Comparison of ENCODE assay signal across 22 cellular contexts in genomic region chr17:65967372-65967771, GRCh38.
DNase-seq lines count a peak whose midpoint lies in the region; ATAC-seq, FAIRE-seq and TF ChIP-seq lines count a peak whose summit lies in the region.
"Had no signal": no experiment of that assay in that cellular context is flagged by ENCODE, and none has a peak within 500 bp of the region (broad histone marks: within the 10 kb centered on the region; RNA-seq: fewer than 3 reads in every experiment).

No MANE protein-coding gene starts in this region.

- H3K18ac ChIP-seq in IMR-90 (ENCODE audit: low read depth, low read length): no peak overlapping the region

- no peaks in the 10 kb centered on the region for H3K9me2 ChIP-seq in SK-N-SH

- no peak for TF ChIP-seq CTCF in A549 (IDR thresholded peaks at IDR 0.05)
- TF ChIP-seq CTCF in IMR-90 (conservative IDR thresholded peaks at IDR 0.05; ENCODE audit: low read depth, low read length): no peak
- TF ChIP-seq CTCF in SK-N-SH (IDR thresholded peaks at IDR 0.05): no peak

- TF ChIP-seq POLR2A in A549 (IDR thresholded peaks at IDR 0.05; ENCODE audit: low read length): no peak
- no peak for TF ChIP-seq POLR2A in IMR-90 (IDR thresholded peaks at IDR 0.05; ENCODE audit: low read depth, low read length)

- no peak overlapping the region for H2BK15ac ChIP-seq in IMR-90 (ENCODE audit: low read depth, low read length)

- dilution Hi-C loops in IMR-90 (cut with HindIII; ENCODE audit: low sequenced_read_pairs, unreplicated experiment): no loop called here

- POLR2A ChIA-PET in A549 (lab: Yijun Ruan, JAX) (no interaction called here), IMR-90 (lab: Charles Lee; ENCODE audit: unreplicated experiment) (no interaction called here), SK-N-SH (lab: Yijun Ruan, JAX) (no interaction called here)

- CTCF ChIA-PET in A549 (lab: Yijun Ruan, JAX): interaction anchor here (1.5 kb wide), 1 partner anchor 9 kb away, joined by 3 read pairs; no protein-coding TSS in a partner anchor
- CTCF ChIA-PET in IMR-90 (lab: Yijun Ruan, JAX): interaction anchor here (0.5 kb wide), 1 partner anchor 73 kb away, joined by 3 read pairs; no protein-coding TSS in a partner anchor
- CTCF ChIA-PET in SK-N-SH (lab: Yijun Ruan, JAX): interaction anchor here (0.6 to 1.8 kb wide), 2 partner anchors 20 to 26 kb away, joined by 3 to 6 read pairs; no protein-coding TSS in a partner anchor

- H4K20me1 ChIP-seq in IMR-90 (ENCODE audit: insufficient read depth, low read length): no peaks in the 10 kb centered on the region
- no peaks in the 10 kb centered on the region for H4K20me1 ChIP-seq in SK-N-SH (ENCODE audit: insufficient read depth)
- H4K20me1 ChIP-seq: BLaER1 treated with 17β-estradiol and CSF1 and Interleukin-3, amounts not matched to agents 10 nM and 100 nM had no signal

- H3K4me2 ChIP-seq in A549 (no peak overlapping the region), IMR-90 (ENCODE audit: low read depth, low read length) (no peak overlapping the region), SK-N-SH (no peak overlapping the region)
- H3K4me2 ChIP-seq: BLaER1 treated with 17β-estradiol and CSF1 and Interleukin-3, amounts not matched to agents 10 nM and 100 nM; GM23338 had no signal

- no peak for TF ChIP-seq RAD21 in A549 (conservative IDR thresholded peaks at IDR 0.05 in 1 of 2, IDR thresholded peaks at IDR 0.05 in 1 of 2)
- no peak for TF ChIP-seq RAD21 in IMR-90 (IDR thresholded peaks at IDR 0.05; ENCODE audit: low read length)
- TF ChIP-seq RAD21 in SK-N-SH (IDR thresholded peaks at IDR 0.05; ENCODE audit: low read length): no peak

- WGBS in A549 (ENCODE audit: missing lambda C conversion rate): 91% methylated on average over 2 of the region's 2 CpGs
- no CpG with 5 or more reads among the region's 2 CpGs for WGBS in IMR-90 (ENCODE audit: extremely low coverage in 2 of 2, insufficient read length in 1 of 2), 2 experiments
- WGBS in SK-N-SH (ENCODE audit: low lambda C conversion rate): 94% methylated on average over 2 of the region's 2 CpGs

- H3K79me1 ChIP-seq in IMR-90 (ENCODE audit: low read depth in 1 of 2, low read length in 2 of 2): no peaks in the 10 kb centered on the region

- H2AK5ac ChIP-seq in IMR-90 (ENCODE audit: low read depth, low read length): no peak overlapping the region

- H4K91ac ChIP-seq in IMR-90 (ENCODE audit: insufficient read depth, low read depth, low read length): no peak overlapping the region

- no peak overlapping the region for H2AFZ ChIP-seq in IMR-90 (replicated peaks; ENCODE audit: low read length, poor library complexity)
- no peak overlapping the region for H2AFZ ChIP-seq in SK-N-SH (ENCODE audit: low read depth)
- H2AFZ ChIP-seq: GM23338 had no signal

- no peaks in the 10 kb centered on the region for H3K9me1 ChIP-seq in IMR-90 (ENCODE audit: insufficient read depth, low read length)

- no peak overlapping the region for H3K14ac ChIP-seq in IMR-90 (replicated peaks; ENCODE audit: low read depth, low read length)

- H3K4me1 ChIP-seq in A549: no peaks in the 10 kb centered on the region
- H3K4me1 ChIP-seq in IMR-90 (ENCODE audit: control insufficient read depth, insufficient read depth, low read length): no peaks in the 10 kb centered on the region
- H3K4me1 ChIP-seq in SK-N-SH (ENCODE audit: control insufficient read depth in 1 of 2, insufficient read depth in 2 of 2, low read depth in 1 of 2, low read length in 1 of 2): peaks cover 0 to 2% of the 10 kb centered on the region in 2 experiments; a peak in 1 of 4 replicates
- H3K4me1 ChIP-seq: BE2C; BLaER1 treated with 17β-estradiol and CSF1 and Interleukin-3, amounts not matched to agents 10 nM and 100 nM had no signal

- H3K4me3 ChIP-seq in A549 (no peak overlapping the region), IMR-90 (ENCODE audit: insufficient read depth, low read depth, low read length) (no peak overlapping the region), SK-N-SH (ENCODE audit: low read depth in 2 of 2, low read length in 1 of 2) (no peak overlapping the region)
- H3K4me3 ChIP-seq: BLaER1 treated with 17β-estradiol and CSF1 and Interleukin-3, amounts not matched to agents 10 nM and 100 nM; GM23338 had no signal

- DNase-seq in A549 (ENCODE audit: low read depth in 1 of 2, low spot score in 1 of 2) (no peak), IMR-90 (no peak), frontal cortex (ENCODE audit: low spot score in 2 of 2) (no peak), LoVo (ENCODE audit: low spot score) (no peak), SK-N-SH (no peak)
- no peak for DNase-seq in activated CD8-positive, alpha-beta memory T cell treated with anti-CD3 and anti-CD28 coated beads, Interleukin-2, amount 50 U/mL, for 4 hours
- DNase-seq: ACHN; AML-193; BE2C; CD4-positive, alpha-beta T cell; CD8-positive, alpha-beta memory T cell; DMS 273 treated with DMSO at 0.1 percent for 48 hours; DMS79; EL; GF-D8; H9 had no signal

- intact Hi-C loops in IMR-90 (cut with micrococcal nuclease): no loop called here

- no peaks in the 10 kb centered on the region for H3K79me2 ChIP-seq in SK-N-SH (ENCODE audit: insufficient read depth)

- no peak overlapping the region for H3K4ac ChIP-seq in IMR-90 (ENCODE audit: low read depth, low read length)

- H3K9ac ChIP-seq in IMR-90 (ENCODE audit: low read depth, low read length) (no peak overlapping the region), SK-N-SH (no peak overlapping the region)
- H3K9ac ChIP-seq: BLaER1 treated with 17β-estradiol and CSF1 and Interleukin-3, amounts not matched to agents 10 nM and 100 nM had no signal

- peak; percentile 36 for FAIRE-seq in A549 (lab: Jason Lieb, UNC)
- FAIRE-seq in frontal cortex (lab: Jason Lieb, UNC): peak; percentile 33
- FAIRE-seq: D721Med, GM12891, GM18507 had no signal

- H2BK5ac ChIP-seq in IMR-90 (ENCODE audit: low read depth, low read length, poor library complexity, severe bottlenecking): no peak overlapping the region

- no peak for TF ChIP-seq EP300 in A549 (IDR thresholded peaks at IDR 0.05)
- TF ChIP-seq EP300 in SK-N-SH (IDR thresholded peaks at IDR 0.05; ENCODE audit: borderline replicate concordance in 1 of 2, low read depth in 1 of 2, low read length in 1 of 2): no peak

- H4K5ac ChIP-seq in IMR-90 (ENCODE audit: low read depth, low read length): no peak overlapping the region

- H2AK9ac ChIP-seq in IMR-90 (replicated peaks; ENCODE audit: low read depth, low read length, poor library complexity): no peak overlapping the region

- H2BK120ac ChIP-seq in IMR-90 (ENCODE audit: low read depth, low read length): no peak overlapping the region

- H4K8ac ChIP-seq in IMR-90 (ENCODE audit: low read depth in 2 of 2, low read length in 2 of 2): no peak overlapping the region

- in situ Hi-C loops in IMR-90 (cut with MboI; ENCODE audit: low sequenced_read_pairs): no loop called here

- H3F3A ChIP-seq in SK-N-SH (replicated peaks; ENCODE audit: insufficient read depth): peaks cover 31% of the 10 kb centered on the region

- H3K36me3 ChIP-seq in IMR-90 (ENCODE audit: control insufficient read depth, insufficient read depth, low read length): no peaks in the 10 kb centered on the region
- no peaks in the 10 kb centered on the region for H3K36me3 ChIP-seq in SK-N-SH (replicated peaks in 1 of 2; ENCODE audit: control insufficient read depth in 1 of 2, insufficient read depth in 2 of 2, low read length in 1 of 2)
- H3K36me3 ChIP-seq: BE2C; BLaER1 treated with 17β-estradiol and CSF1 and Interleukin-3, amounts not matched to agents 10 nM and 100 nM had no signal

- H3K56ac ChIP-seq in IMR-90 (ENCODE audit: extremely low read depth, insufficient read depth, low read length): no peak overlapping the region

- H3K27me3 ChIP-seq in IMR-90 (ENCODE audit: control insufficient read depth, insufficient read depth, low read length) (no peaks in the 10 kb centered on the region), SK-N-SH (ENCODE audit: insufficient read depth) (no peaks in the 10 kb centered on the region)
- H3K27me3 ChIP-seq: BE2C; BLaER1 treated with 17β-estradiol and CSF1 and Interleukin-3, amounts not matched to agents 10 nM and 100 nM had no signal

- H3K23ac ChIP-seq in IMR-90 (ENCODE audit: low read depth, low read length): no peak overlapping the region

- no peak overlapping the region for H2BK20ac ChIP-seq in IMR-90 (ENCODE audit: low read depth, low read length)

- ATAC-seq in A549 (no peak), IMR-90 (ENCODE audit: low read depth) (no peak)
- ATAC-seq: GM23338, HCT116 had no signal

- no TSS peak for BruUV-seq in IMR-90 (replicated peaks; lab: Mats Ljungman, UMichigan)

- no peak overlapping the region for H3K27ac ChIP-seq in A549
- no peak overlapping the region for H3K27ac ChIP-seq in IMR-90 (ENCODE audit: insufficient read depth, low read length)
- H3K27ac ChIP-seq in SK-N-SH (ENCODE audit: low read depth in 2 of 2, low read length in 1 of 2): no peak overlapping the region
- H3K27ac ChIP-seq: BLaER1 treated with 17β-estradiol and CSF1 and Interleukin-3, amounts not matched to agents 10 nM and 100 nM had no signal

- H3K9me3 ChIP-seq in A549: peaks cover 12% of the 10 kb centered on the region; the same call in 1 of the 3 replicates
- H3K9me3 ChIP-seq in IMR-90 (ENCODE audit: control insufficient read depth, insufficient read depth, low read length): no peaks in the 10 kb centered on the region
- H3K9me3 ChIP-seq in SK-N-SH: peaks cover 4% of the 10 kb centered on the region; the same call in 1 of the 2 replicates
- H3K9me3 ChIP-seq: BE2C had no signal

TF ChIP-seq in A549, 52 proteins besides CTCF, POLR2A, EP300 and RAD21 (continues in another document):
- no peak for TF ChIP-seq TP53 (CRISPR knock-in tag; IDR thresholded peaks at IDR 0.05)

TF ChIP-seq in IMR-90, 13 proteins besides CTCF, POLR2A, EP300 and RAD21:
- TF ChIP-seq CHD1 (IDR thresholded peaks at IDR 0.05; ENCODE audit: low read depth, low read length): no peak
- 0 out of 2 replicates have a peak, but pooled peaks have one; percentile 25 for TF ChIP-seq CEBPB (IDR thresholded peaks at IDR 0.05; ENCODE audit: low read depth, low read length)
- TF ChIP-seq FOS (IDR thresholded peaks at IDR 0.05; ENCODE audit: low read depth, low read length): no peak
- no peak for TF ChIP-seq NFE2L2 (IDR thresholded peaks at IDR 0.05; ENCODE audit: low read depth, low read length)
- TF ChIP-seq BHLHE40 (IDR thresholded peaks at IDR 0.05; ENCODE audit: low read depth, low read length): no peak

TF ChIP-seq in SK-N-SH, 30 proteins besides CTCF, POLR2A, EP300 and RAD21:
- TF ChIP-seq SMC3 (IDR thresholded peaks at IDR 0.05; ENCODE audit: low read depth, low read length) (no peak), USF2 (IDR thresholded peaks at IDR 0.05; ENCODE audit: borderline replicate concordance, low read depth, low read length) (no peak), POLR2AphosphoS5 (IDR thresholded peaks at IDR 0.05; ENCODE audit: low read depth, low read length) (no peak)
